In genomic region chr1:6360517-6360916, GRCh38 we compare ENCODE assay signal across 10 cellular contexts. TPM values are rescaled to one million over a fixed set of nuclear protein-coding genes. Genes with fewer than 3 reads are reported as not detected.
DNase-seq lines count a peak whose midpoint lies in the region; TF ChIP-seq lines count a peak whose summit lies in the region.
"Had no signal": no experiment of that assay in that cellular context is flagged by ENCODE, and none has a peak within 500 bp of the region (broad histone marks: within the 10 kb centered on the region; RNA-seq: fewer than 3 reads in every experiment).

No MANE protein-coding gene starts in this region.

- H3K9me3 ChIP-seq in Caco-2 (no peaks in the 10 kb centered on the region), hepatocyte (ENCODE audit: low read depth) (no peaks in the 10 kb centered on the region), skeletal muscle satellite cell (replicated peaks; ENCODE audit: low read length) (no peaks in the 10 kb centered on the region)

- CTCF ChIA-PET in Caco-2 (lab: Charles Lee) (interaction anchor here (0.7 to 1.4 kb wide), 3 partner anchors 13 to 114 kb away, joined by 3 to 4 read pairs (median 3); no protein-coding TSS in a partner anchor), RWPE1 (lab: Yijun Ruan, JAX) (interaction anchor here (0.5 to 1.6 kb wide), 3 partner anchors 37 to 63 kb away, joined by 4 to 5 read pairs (median 4); no protein-coding TSS in a partner anchor)

- POLR2A ChIA-PET in Caco-2 (lab: Charles Lee) (interaction anchor here (0.7 to 1.2 kb wide), 3 partner anchors 8 to 368 kb away, joined by 3 to 11 read pairs (median 4); partner anchors contain the start of gene ACOT7), RWPE1 (lab: Yijun Ruan, JAX; ENCODE audit: low non-redundant PET) (no interaction called here)

- H3K4me3 Mint-ChIP-seq in Caco-2 (ENCODE audit: unreplicated experiment): peak overlapping the region; percentile 100

- H3K27ac Mint-ChIP-seq in Caco-2 (ENCODE audit: unreplicated experiment): peak overlapping the region; percentile 100

- peaks cover 1% of the 10 kb centered on the region; the same call in 1 of the 2 replicates for H3K36me3 ChIP-seq in Caco-2 (ENCODE audit: control insufficient read depth, insufficient read depth, low read length)
- H3K36me3 ChIP-seq in hepatocyte (replicated peaks; ENCODE audit: insufficient read depth, low read depth): no peaks in the 10 kb centered on the region
- H3K36me3 ChIP-seq in skeletal muscle satellite cell (ENCODE audit: insufficient read depth, low read length): no peaks in the 10 kb centered on the region

- no peak overlapping the region for H2AFZ ChIP-seq in hepatocyte

- no peaks in the 10 kb centered on the region for H4K20me1 ChIP-seq in hepatocyte (ENCODE audit: insufficient read depth, poor library complexity, severe bottlenecking)

- H3K4me3 ChIP-seq in Caco-2 (ENCODE audit: low read depth, low read length): peak overlapping the region; percentile 47
- no peak overlapping the region for H3K4me3 ChIP-seq in hepatocyte
- H3K4me3 ChIP-seq in skeletal muscle satellite cell (ENCODE audit: low read length): no peak overlapping the region

- H3K4me2 ChIP-seq in hepatocyte (peak overlapping the region; percentile 66), skeletal muscle satellite cell (ENCODE audit: low read length) (no peak overlapping the region)

- no peaks in the 10 kb centered on the region for H3K9me2 ChIP-seq in hepatocyte (replicated peaks; ENCODE audit: insufficient read depth)

- peak; percentile 80 to 86 for DNase-seq in Caco-2
- DNase-seq in RWPE1 (ENCODE audit: low spot score): no peak
- peak; percentile 45 for DNase-seq in hepatocyte (ENCODE audit: low spot score)
- DNase-seq in SKM-1 (lab: John Stamatoyannopoulos, UW; ENCODE audit: unreplicated experiment): no peak
- no peak for DNase-seq in NCI-H2171 treated with DMSO at 0.1 percent for 48 hours (lab: John Stamatoyannopoulos, UW)
- DNase-seq in UCSD-AML1 (lab: John Stamatoyannopoulos, UW; ENCODE audit: unreplicated experiment): no peak
- DNase-seq in HK-2 (ENCODE audit: unreplicated experiment): no peak
- DNase-seq: MV-4-11; stimulated activated CD4-positive, alpha-beta T cell treated with anti-CD3 and anti-CD28 coated beads, Interleukin-2, amount 100 ng/mL, for 24 hours had no signal

- WGBS in hepatocyte (ENCODE audit: low lambda C conversion rate, missing lambda C conversion rate): 73% methylated on average over 8 of the region's 8 CpGs

- H3K36me3 Mint-ChIP-seq in Caco-2 (ENCODE audit: insufficient read depth, unreplicated experiment): peaks cover 28% of the 10 kb centered on the region

- BruUV-seq in Caco-2 (replicated peaks; lab: Mats Ljungman, UMichigan): no TSS peak

- intact Hi-C loops in Caco-2 (cut with micrococcal nuclease; ENCODE audit: unreplicated experiment): no loop called here

- H3K27ac ChIP-seq in RWPE1: peak overlapping the region; percentile 84
- H3K27ac ChIP-seq in hepatocyte: peak overlapping the region; percentile 87

- H3K27me3 ChIP-seq in Caco-2 (replicated peaks; ENCODE audit: control insufficient read depth, insufficient read depth, low read length): no peaks in the 10 kb centered on the region
- no peaks in the 10 kb centered on the region for H3K27me3 ChIP-seq in hepatocyte
- H3K27me3 ChIP-seq in skeletal muscle satellite cell (ENCODE audit: control insufficient read depth, insufficient read depth, low read length): no peaks in the 10 kb centered on the region

- peaks cover 49% of the 10 kb centered on the region for H3K4me1 ChIP-seq in Caco-2
- H3K4me1 ChIP-seq in hepatocyte (ENCODE audit: insufficient read depth): peaks cover 41% of the 10 kb centered on the region
- H3K4me1 ChIP-seq in skeletal muscle satellite cell (ENCODE audit: control insufficient read depth, insufficient read depth, low read length): peaks cover 17% of the 10 kb centered on the region

- TF ChIP-seq CTCF in Caco-2 (IDR thresholded peaks at IDR 0.05; ENCODE audit: insufficient read depth in 1 of 2, low read depth in 1 of 2, low read length in 1 of 2, severe bottlenecking in 1 of 2, unreplicated experiment in 1 of 2): no peak
- no peak for TF ChIP-seq CTCF in RWPE1 (conservative IDR thresholded peaks at IDR 0.05; ENCODE audit: low read depth)
- no peak for TF ChIP-seq CTCF in hepatocyte (IDR thresholded peaks at IDR 0.05; ENCODE audit: poor library complexity)

- no peaks in the 10 kb centered on the region for H3K27me3 Mint-ChIP-seq in Caco-2 (ENCODE audit: insufficient read depth, unreplicated experiment)

- H3K4me1 Mint-ChIP-seq in Caco-2 (ENCODE audit: low read depth, unreplicated experiment): peaks cover 11% of the 10 kb centered on the region

- peaks cover 9% of the 10 kb centered on the region for H3K9me3 Mint-ChIP-seq in Caco-2 (ENCODE audit: unreplicated experiment)

- peak overlapping the region; percentile 60 for H3K9ac ChIP-seq in skeletal muscle satellite cell (ENCODE audit: low read depth, low read length)

- H3K79me2 ChIP-seq in hepatocyte: peaks cover 22% of the 10 kb centered on the region

RNA-seq across cellular contexts. Expression of gene ACOT7, which starts 33.0 kb away (rescaled TPM):
- total RNA-seq in Caco-2 (2022): 179 and 221 TPM in 2 replicates
- 20.3 and 25.8 TPM in 2 replicates for total RNA-seq in hepatocyte
- polyA plus RNA-seq in hepatocyte: 38.1 and 39.9 TPM in 2 replicates
- 37.1 and 45.9 TPM in 2 replicates for total RNA-seq in skeletal muscle satellite cell (2012; rRNA removed)

RNA-seq across cellular contexts. Expression of gene HES2, which starts 59.2 kb away (rescaled TPM):
- total RNA-seq in Caco-2 (2022) (0.37 and 0.91 TPM in 2 replicates), hepatocyte (0.27 and 0.44 TPM in 2 replicates)
- 0.36 and 1.2 TPM in 2 replicates for polyA plus RNA-seq in hepatocyte
- under 0.01 TPM in 1 of 2 replicates, not detected in the other for total RNA-seq in skeletal muscle satellite cell (2012; rRNA removed)

Comparison
In these comparisons a context has a peak if more than half of its experiments do, and no peak if none do; other contexts are left out.
1. DNase-seq: peak in Caco-2 (2 of 2) and hepatocyte (single experiment); none in RWPE1 (single experiment), SKM-1 (single experiment), NCI-H2171 treated with DMSO at 0.1 percent for 48 hours (single experiment), UCSD-AML1 (single experiment) and HK-2 (single experiment).